8 cellular contexts compared by ENCODE assay signal in the genomic region with DNA sequence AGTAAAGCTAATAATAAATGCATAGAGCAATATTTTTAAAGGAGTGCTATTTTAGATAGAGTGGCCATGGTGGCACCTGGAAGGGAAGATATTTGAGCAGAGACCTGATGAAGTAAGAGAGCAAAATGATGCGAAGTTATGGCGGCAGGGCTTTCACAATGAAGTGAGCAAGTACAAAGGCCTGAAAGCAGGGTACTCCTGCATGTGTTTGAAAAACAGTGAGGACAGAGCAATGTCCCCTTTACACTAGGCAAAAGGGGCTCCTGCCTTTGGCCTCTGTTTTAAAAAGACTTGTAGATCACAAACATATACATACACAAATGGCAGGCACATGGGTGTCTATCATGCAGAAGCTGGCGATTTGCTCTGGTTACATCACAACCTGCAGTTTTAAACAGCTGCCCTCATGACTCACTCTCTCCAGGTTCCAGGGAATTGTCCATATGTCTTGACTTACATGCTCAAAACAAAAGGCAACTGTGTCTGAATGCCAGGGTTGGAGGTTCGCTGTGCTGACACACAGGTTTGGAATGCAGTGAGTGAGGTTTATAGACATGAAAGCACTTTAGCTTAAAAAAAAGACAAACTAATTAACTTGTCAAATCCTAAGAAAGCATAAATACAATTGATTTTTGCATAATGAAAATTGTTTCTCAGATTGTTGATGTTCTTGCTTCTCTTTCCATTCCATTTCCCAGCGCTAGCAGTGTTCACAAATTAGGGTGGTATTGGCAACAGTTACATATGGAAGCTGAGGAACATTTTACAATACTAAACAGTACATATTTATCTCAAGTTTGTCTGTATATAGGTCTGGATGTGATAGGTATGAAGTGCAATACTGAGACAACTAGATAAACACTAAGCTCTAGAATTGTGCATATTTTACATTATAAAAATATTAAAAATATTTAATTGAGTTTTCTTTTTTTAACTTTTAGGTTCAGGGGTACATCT.
DNase-seq lines count a peak whose midpoint lies in the region; TF ChIP-seq lines count a peak whose summit lies in the region.

No MANE protein-coding gene starts in this region.

- H3K27me3 ChIP-seq in HAP-1 (ENCODE audit: low read depth) (no peaks in the 10 kb centered on the region), hepatocyte (no peaks in the 10 kb centered on the region), Peyer's patch (no peaks in the 10 kb centered on the region)

- H3K9me3 ChIP-seq in HAP-1 (no peaks in the 10 kb centered on the region), hepatocyte (ENCODE audit: low read depth) (no peaks in the 10 kb centered on the region), Peyer's patch (no peaks in the 10 kb centered on the region)

- H3K4me1 ChIP-seq in HAP-1 (no peaks in the 10 kb centered on the region; the same call in 1 of the 2 replicates), hepatocyte (ENCODE audit: insufficient read depth) (peaks cover 17% of the 10 kb centered on the region), Peyer's patch (no peaks in the 10 kb centered on the region)

- in situ Hi-C loops in HAP-1 (cut with MboI; ENCODE audit: low sequenced_read_pairs): no loop called here

- H3K4me3 ChIP-seq in HAP-1 (no peak overlapping the region), hepatocyte (no peak overlapping the region), Peyer's patch (no peak overlapping the region)

- H3K79me2 ChIP-seq in hepatocyte: no peaks in the 10 kb centered on the region

- no peaks in the 10 kb centered on the region for H3K36me3 ChIP-seq in HAP-1 (replicated peaks)
- no peaks in the 10 kb centered on the region for H3K36me3 ChIP-seq in hepatocyte (replicated peaks; ENCODE audit: insufficient read depth, low read depth)
- no peaks in the 10 kb centered on the region for H3K36me3 ChIP-seq in Peyer's patch

- H3K4me2 ChIP-seq in hepatocyte: no peak overlapping the region

- no peak for TF ChIP-seq CTCF in hepatocyte (IDR thresholded peaks at IDR 0.05; ENCODE audit: poor library complexity)
- no peak for TF ChIP-seq CTCF in Peyer's patch (IDR thresholded peaks at IDR 0.05)

- H3K27ac ChIP-seq in hepatocyte: peak overlapping the region; percentile 74
- H3K27ac ChIP-seq in Peyer's patch: no peak overlapping the region

- DNase-seq in A172 (ENCODE audit: low spot score) (peak; percentile 93), HAP-1 (ENCODE audit: low spot score in 2 of 2) (peak; percentile 55 to 64), SW480 (ENCODE audit: low spot score) (peak; percentile 98), hepatocyte (ENCODE audit: low spot score) (peak; percentile 87), UCSD-AML1 (lab: John Stamatoyannopoulos, UW; ENCODE audit: unreplicated experiment) (no peak), Peyer's patch (no peak), DMS114 treated with DMSO at 0.1 percent for 48 hours (lab: John Stamatoyannopoulos, UW; ENCODE audit: unreplicated experiment) (no peak), OCI-M1 (lab: John Stamatoyannopoulos, UW) (no peak)

- 53% methylated on average over 5 of the region's 5 CpGs for WGBS in hepatocyte (ENCODE audit: low lambda C conversion rate, missing lambda C conversion rate)

- no peak overlapping the region for H2AFZ ChIP-seq in hepatocyte

- H4K20me1 ChIP-seq in hepatocyte (ENCODE audit: insufficient read depth, poor library complexity, severe bottlenecking): no peaks in the 10 kb centered on the region

- no peak for TF ChIP-seq POLR2A in Peyer's patch (IDR thresholded peaks at IDR 0.05)

- no peaks in the 10 kb centered on the region for H3K9me2 ChIP-seq in hepatocyte (replicated peaks; ENCODE audit: insufficient read depth)

Comparison
In these comparisons a context has a peak if more than half of its experiments do, and no peak if none do; other contexts are left out.
1. DNase-seq: peak in A172 (single experiment), HAP-1 (2 of 2), SW480 (single experiment) and hepatocyte (single experiment); none in UCSD-AML1 (single experiment), Peyer's patch (0 of 3), DMS114 treated with DMSO at 0.1 percent for 48 hours (single experiment) and OCI-M1 (single experiment).